In the genomic region with DNA sequence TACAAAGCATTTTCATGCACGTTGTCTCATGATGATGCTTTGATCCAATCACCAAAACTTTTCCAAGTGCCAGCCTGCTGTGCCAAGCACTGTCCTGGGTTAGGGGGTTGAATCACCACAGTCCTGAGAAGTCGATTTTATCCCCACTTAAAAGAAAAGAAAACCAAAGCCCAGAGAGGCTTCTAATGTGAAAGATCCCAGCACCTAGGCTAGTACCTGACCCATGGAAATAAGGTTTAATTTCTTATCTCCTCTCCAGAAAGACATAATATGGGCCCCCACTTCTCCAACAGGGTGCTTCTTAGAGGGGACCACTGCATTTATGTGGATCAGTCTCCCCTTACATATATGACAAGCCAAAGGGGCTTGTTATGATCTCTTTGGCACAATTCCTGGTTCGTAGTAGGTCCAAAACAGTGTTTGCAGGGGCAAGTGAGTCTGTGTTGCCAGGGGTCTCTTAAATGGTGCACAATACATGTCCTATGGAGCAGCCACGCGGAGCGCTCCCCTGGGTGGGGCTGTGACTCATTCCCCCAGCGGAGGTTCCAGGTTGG, we compare ENCODE assay signal across 9 cellular contexts. TPM values are rescaled to one million over a fixed set of nuclear protein-coding genes. Genes with fewer than 3 reads are reported as not detected.
DNase-seq lines count a peak whose midpoint lies in the region; ATAC-seq and TF ChIP-seq lines count a peak whose summit lies in the region.
"Had no signal": no experiment of that assay in that cellular context is flagged by ENCODE, and none has a peak within 500 bp of the region (broad histone marks: within the 10 kb centered on the region; RNA-seq: fewer than 3 reads in every experiment).

No MANE protein-coding gene starts in this region.

- no peak for TF ChIP-seq RAD21 in liver (IDR thresholded peaks at IDR 0.05)

- H3K9me3 ChIP-seq in liver (ENCODE audit: control insufficient read depth in 4 of 4, low read length in 3 of 4) = no peaks in the 10 kb centered on the region
- H3K9me3 ChIP-seq in thymus (ENCODE audit: control insufficient read depth) = no peaks in the 10 kb centered on the region

- H3K9ac ChIP-seq in liver (ENCODE audit: low read depth in 1 of 2, low read length in 2 of 2) = peak overlapping the region in 1 of 2 donors; percentile 4

- DNase-seq in activated CD4-positive, alpha-beta T cell treated with anti-CD3 and anti-CD28 coated beads, Interleukin-2, amount 10 ng/mL, durations not matched to agents 7 days and 5 days = no peak
- no peak for DNase-seq in activated CD4-positive, alpha-beta T cell treated with anti-CD3 and anti-CD28 coated beads, Interleukin-2, amount 50 U/mL, for 1 hour
- no peak for DNase-seq in activated naive CD8-positive, alpha-beta T cell treated with anti-CD3 and anti-CD28 coated beads, Interleukin-2, amount 50 U/mL, for 24 hours
- DNase-seq in NCI-H1694 (lab: John Stamatoyannopoulos, UW) = no peak

- H3K4me1 ChIP-seq in liver (ENCODE audit: control insufficient read depth in 4 of 4, insufficient read depth in 4 of 4, low read length in 3 of 4) = peaks cover 7 to 51% (median 39%) of the 10 kb centered on the region in 4 donors
- peaks cover 35% of the 10 kb centered on the region for H3K4me1 ChIP-seq in thymus (ENCODE audit: control insufficient read depth, insufficient read depth, low read length)

- H3K4me3 Mint-ChIP-seq in activated CD4-positive, alpha-beta T cell treated with anti-CD3 and anti-CD28 coated beads, Interleukin-2, amount 10 ng/mL, durations not matched to agents 7 days and 5 days = peak overlapping the region; percentile 93
- H3K4me3 Mint-ChIP-seq in activated naive CD8-positive, alpha-beta T cell treated with anti-CD3 and anti-CD28 coated beads, Interleukin-2, amount 50 U/mL, for 24 hours = peak overlapping the region; percentile 87

- H3K4me3 ChIP-seq in liver (ENCODE audit: low read depth in 1 of 3, low read length in 3 of 3) (no peak overlapping the region), thymus (ENCODE audit: low read length) (peak overlapping the region; percentile 66)

- ATAC-seq in activated naive CD8-positive, alpha-beta T cell treated with anti-CD3 and anti-CD28 coated beads, Interleukin-2, amount 50 U/mL, for 24 hours = no peak
- ATAC-seq in GM18520 (IDR thresholded peaks at IDR 0.05; ENCODE audit: unreplicated experiment) (no peak), HG02973 (IDR thresholded peaks at IDR 0.05; ENCODE audit: unreplicated experiment) (no peak)

- WGBS in liver = 6% methylated on average over 7 of the region's 7 CpGs
- 23% methylated on average over 7 of the region's 7 CpGs for WGBS in thymus

- no peaks in the 10 kb centered on the region for H3K9me3 Mint-ChIP-seq in activated CD4-positive, alpha-beta T cell treated with anti-CD3 and anti-CD28 coated beads, Interleukin-2, amount 10 ng/mL, durations not matched to agents 7 days and 5 days
- no peaks in the 10 kb centered on the region for H3K9me3 Mint-ChIP-seq in activated naive CD8-positive, alpha-beta T cell treated with anti-CD3 and anti-CD28 coated beads, Interleukin-2, amount 50 U/mL, for 24 hours

- peak overlapping the region; percentile 98 for H3K27ac Mint-ChIP-seq in activated CD4-positive, alpha-beta T cell treated with anti-CD3 and anti-CD28 coated beads, Interleukin-2, amount 10 ng/mL, durations not matched to agents 7 days and 5 days
- H3K27ac Mint-ChIP-seq in activated naive CD8-positive, alpha-beta T cell treated with anti-CD3 and anti-CD28 coated beads, Interleukin-2, amount 50 U/mL, for 24 hours = peak overlapping the region; percentile 94

- POLR2A ChIA-PET in activated CD4-positive, alpha-beta T cell treated with anti-CD3 and anti-CD28 coated beads, Interleukin-2, amount 10 ng/mL, durations not matched to agents 7 days and 5 days (lab: Charles Lee) = no interaction called here

- H3K27me3 Mint-ChIP-seq in activated CD4-positive, alpha-beta T cell treated with anti-CD3 and anti-CD28 coated beads, Interleukin-2, amount 10 ng/mL, durations not matched to agents 7 days and 5 days = peaks cover 2% of the 10 kb centered on the region
- H3K27me3 Mint-ChIP-seq in activated naive CD8-positive, alpha-beta T cell treated with anti-CD3 and anti-CD28 coated beads, Interleukin-2, amount 50 U/mL, for 24 hours = no peaks in the 10 kb centered on the region

- H3K27me3 ChIP-seq in liver (ENCODE audit: control insufficient read depth in 4 of 4, insufficient read depth in 4 of 4, low read length in 3 of 4) (no peaks in the 10 kb centered on the region), thymus (ENCODE audit: control insufficient read depth, insufficient read depth) (no peaks in the 10 kb centered on the region)

- no peak for TF ChIP-seq CTCF in liver (IDR thresholded peaks at IDR 0.05; ENCODE audit: low read depth, low read length, missing input control)

- H3K36me3 ChIP-seq in liver (ENCODE audit: control insufficient read depth in 4 of 4, insufficient read depth in 3 of 4, low read depth in 1 of 4, low read length in 3 of 4) (no peaks in the 10 kb centered on the region), thymus (ENCODE audit: control insufficient read depth, insufficient read depth) (no peaks in the 10 kb centered on the region)

- H3K4me1 Mint-ChIP-seq in activated CD4-positive, alpha-beta T cell treated with anti-CD3 and anti-CD28 coated beads, Interleukin-2, amount 10 ng/mL, durations not matched to agents 7 days and 5 days = peaks cover 49% of the 10 kb centered on the region
- H3K4me1 Mint-ChIP-seq in activated naive CD8-positive, alpha-beta T cell treated with anti-CD3 and anti-CD28 coated beads, Interleukin-2, amount 50 U/mL, for 24 hours = peaks cover 62% of the 10 kb centered on the region

- H3K27ac ChIP-seq in liver (ENCODE audit: low read depth in 1 of 2, low read length in 2 of 2) (peak overlapping the region; percentile 97 to 99), thymus (ENCODE audit: low read depth) (peak overlapping the region; percentile 99)

- CTCF ChIA-PET in activated CD4-positive, alpha-beta T cell treated with anti-CD3 and anti-CD28 coated beads, Interleukin-2, amount 10 ng/mL, durations not matched to agents 7 days and 5 days (lab: Charles Lee) = interaction anchor here (0.7 to 5.0 kb wide), 5 partner anchors 9 to 238 kb away, joined by 3 to 53 read pairs (median 13); a partner anchor contains a TSS

- H3K36me3 Mint-ChIP-seq in activated CD4-positive, alpha-beta T cell treated with anti-CD3 and anti-CD28 coated beads, Interleukin-2, amount 10 ng/mL, durations not matched to agents 7 days and 5 days (ENCODE audit: low read depth) = peaks cover 21% of the 10 kb centered on the region
- H3K36me3 Mint-ChIP-seq in activated naive CD8-positive, alpha-beta T cell treated with anti-CD3 and anti-CD28 coated beads, Interleukin-2, amount 50 U/mL, for 24 hours (ENCODE audit: low read depth) = no peaks in the 10 kb centered on the region

TF ChIP-seq in liver, 16 proteins besides CTCF, POLR2A, EP300 and RAD21:
- TF ChIP-seq JUND (IDR thresholded peaks at IDR 0.05) = peak in 1 of 2 donors; percentile 79
- TF ChIP-seq FOXA1 (IDR thresholded peaks at IDR 0.05) = no peak

RNA-seq across cellular contexts. Expression of a gene that starts 1.9 kb away (rescaled TPM):
- 100 to 1,000 TPM; 103 to 109 TPM for total RNA-seq in activated CD4-positive, alpha-beta T cell treated with anti-CD3 and anti-CD28 coated beads, Interleukin-2, amount 10 ng/mL, durations not matched to agents 7 days and 5 days
- total RNA-seq in liver = 10 to 100 TPM in 1 of 2 donors, 1 to 10 TPM in 1; 6.1 to 10.2 TPM
- 10 to 100 TPM in 1 of 2 donors, 1 to 10 TPM in 1; 2.2 to 11.6 TPM for polyA plus RNA-seq in liver
- polyA plus RNA-seq in thymus = 14.0 TPM

RNA-seq across cellular contexts. Expression of a gene that starts 28.5 kb away (rescaled TPM):
- total RNA-seq in activated CD4-positive, alpha-beta T cell treated with anti-CD3 and anti-CD28 coated beads, Interleukin-2, amount 10 ng/mL, durations not matched to agents 7 days and 5 days = under 1 TPM in 1 of 2 experiments, not detected in 1; 0.60 TPM
- not detected for total RNA-seq in liver
- polyA plus RNA-seq in liver = not detected
- 2.9 TPM for polyA plus RNA-seq in thymus
- total RNA-seq: T-helper 2 cell treated with Interferon-gamma antibody and Interleukin-4, amounts not matched to agents 100 ng/mL and 5 ng/mL, for 36 hours had no signal

RNA-seq across cellular contexts. Expression of a gene that starts 43.9 kb away (rescaled TPM):
- total RNA-seq in activated CD4-positive, alpha-beta T cell treated with anti-CD3 and anti-CD28 coated beads, Interleukin-2, amount 10 ng/mL, durations not matched to agents 7 days and 5 days = not detected
- total RNA-seq in liver = not detected
- polyA plus RNA-seq in liver = not detected
- not detected for polyA plus RNA-seq in thymus
- total RNA-seq: T-helper 2 cell treated with Interferon-gamma antibody and Interleukin-4, amounts not matched to agents 100 ng/mL and 5 ng/mL, for 36 hours had no signal

RNA-seq across cellular contexts. Expression of a gene that starts 43.9 kb away (rescaled TPM):
- under 1 TPM; 0.50 to 0.52 TPM for total RNA-seq in activated CD4-positive, alpha-beta T cell treated with anti-CD3 and anti-CD28 coated beads, Interleukin-2, amount 10 ng/mL, durations not matched to agents 7 days and 5 days
- total RNA-seq in liver = not detected
- polyA plus RNA-seq in liver (under 1 TPM; 0.06 to 0.92 TPM), thymus (1.3 TPM)

Comparison
In these comparisons a context has a peak if more than half of its experiments do, and no peak if none do; other contexts are left out.
1. RNA of a gene that starts 1.9 kb away (total RNA-seq): 103 to 109 TPM in activated CD4-positive, alpha-beta T cell treated with anti-CD3 and anti-CD28 coated beads, Interleukin-2, amount 10 ng/mL, durations not matched to agents 7 days and 5 days; 6.1 to 10.2 TPM in liver; every median in the first group is over 4 times any median in the second.